ENCODE assay signal across 8 cellular contexts in genomic region chr16:35391328-35391727, GRCh38.
DNase-seq lines count a peak whose midpoint lies in the region; ATAC-seq, FAIRE-seq and TF ChIP-seq lines count a peak whose summit lies in the region.

No MANE protein-coding gene starts in this region.

- H3K9me3 Mint-ChIP-seq in activated CD8-positive, alpha-beta T cell treated with anti-CD3 and anti-CD28 coated beads, Interleukin-2, amount 10 ng/mL, durations not matched to agents 7 days and 5 days (ENCODE audit: insufficient read depth): peaks cover 20% of the 10 kb centered on the region

- H3K4me3 ChIP-seq in keratinocyte (ENCODE audit: control insufficient read depth in 2 of 3, extremely low read depth in 1 of 3, insufficient read depth in 2 of 3, low read depth in 1 of 3, low read length in 3 of 3): no peak overlapping the region

- no peak for ATAC-seq in activated CD8-positive, alpha-beta T cell treated with anti-CD3 and anti-CD28 coated beads, Interleukin-2, amount 10 ng/mL, durations not matched to agents 7 days and 5 days
- ATAC-seq in HG02678 (IDR thresholded peaks at IDR 0.05; ENCODE audit: unreplicated experiment): no peak
- no peak for ATAC-seq in HG02981 (IDR thresholded peaks at IDR 0.05; ENCODE audit: unreplicated experiment)

- CTCF ChIA-PET in activated CD8-positive, alpha-beta T cell treated with anti-CD3 and anti-CD28 coated beads, Interleukin-2, amount 10 ng/mL, durations not matched to agents 7 days and 5 days (lab: Charles Lee): no interaction called here

- no peaks in the 10 kb centered on the region for H3K79me2 ChIP-seq in keratinocyte (ENCODE audit: control insufficient read depth, insufficient read depth, low read length)

- peaks cover 5% of the 10 kb centered on the region for H3K4me1 ChIP-seq in keratinocyte (ENCODE audit: control insufficient read depth, extremely low read depth, insufficient read depth, low read length)

- dilution Hi-C loops in keratinocyte (cut with MboI; ENCODE audit: extremely low pct_ligation_motif_present, low sequenced_read_pairs): no loop called here

- DNase-seq in SKM-1 treated with dmso at 0.1 percent for 144 hours (lab: John Stamatoyannopoulos, UW; ENCODE audit: unreplicated experiment) (peak; percentile 30), SKM-1 (lab: John Stamatoyannopoulos, UW; ENCODE audit: unreplicated experiment) (no peak), NCI-H1105 (lab: John Stamatoyannopoulos, UW) (peak; percentile 10), keratinocyte (ENCODE audit: low read depth, low spot score) (peak; percentile 55), NCI-H226 (no peak)
- peak; percentile 30 for DNase-seq in activated CD8-positive, alpha-beta T cell treated with anti-CD3 and anti-CD28 coated beads, Interleukin-2, amount 10 ng/mL, durations not matched to agents 7 days and 5 days

- no peaks in the 10 kb centered on the region for H3K9me3 ChIP-seq in keratinocyte (ENCODE audit: control insufficient read depth, low read depth, low read length)

- H3K27me3 ChIP-seq in keratinocyte (ENCODE audit: control insufficient read depth, extremely low read depth, insufficient read depth, low read length): no peaks in the 10 kb centered on the region

- H3K36me3 Mint-ChIP-seq in activated CD8-positive, alpha-beta T cell treated with anti-CD3 and anti-CD28 coated beads, Interleukin-2, amount 10 ng/mL, durations not matched to agents 7 days and 5 days (ENCODE audit: low read depth): no peaks in the 10 kb centered on the region

- no peaks in the 10 kb centered on the region for H3K27me3 Mint-ChIP-seq in activated CD8-positive, alpha-beta T cell treated with anti-CD3 and anti-CD28 coated beads, Interleukin-2, amount 10 ng/mL, durations not matched to agents 7 days and 5 days (ENCODE audit: low read depth)

- H2AFZ ChIP-seq in keratinocyte (ENCODE audit: control insufficient read depth, low read length): no peak overlapping the region

- no peaks in the 10 kb centered on the region for H3K4me1 Mint-ChIP-seq in activated CD8-positive, alpha-beta T cell treated with anti-CD3 and anti-CD28 coated beads, Interleukin-2, amount 10 ng/mL, durations not matched to agents 7 days and 5 days (ENCODE audit: low read depth)

- H3K9me1 ChIP-seq in keratinocyte (ENCODE audit: control insufficient read depth, extremely low read depth, insufficient read depth, low read length): no peaks in the 10 kb centered on the region

- peak; percentile 72 to 85 (median 80) for TF ChIP-seq CTCF in keratinocyte (optimal IDR thresholded peaks at IDR 0.05 in 1 of 3, IDR thresholded peaks at IDR 0.05 in 1 of 3, conservative IDR thresholded peaks at IDR 0.05 in 1 of 3; ENCODE audit: extremely low read depth in 1 of 3, insufficient read depth in 2 of 3, low read length in 3 of 3)

- POLR2A ChIA-PET in activated CD8-positive, alpha-beta T cell treated with anti-CD3 and anti-CD28 coated beads, Interleukin-2, amount 10 ng/mL, durations not matched to agents 7 days and 5 days (lab: Charles Lee): no interaction called here

- no peak overlapping the region for H3K4me3 Mint-ChIP-seq in activated CD8-positive, alpha-beta T cell treated with anti-CD3 and anti-CD28 coated beads, Interleukin-2, amount 10 ng/mL, durations not matched to agents 7 days and 5 days

- no peak overlapping the region for H3K27ac ChIP-seq in keratinocyte (ENCODE audit: control insufficient read depth, insufficient read depth, low read length)

- H3K36me3 ChIP-seq in keratinocyte (ENCODE audit: control insufficient read depth in 2 of 2, extremely low read depth in 1 of 2, insufficient read depth in 2 of 2, low read length in 2 of 2): no peaks in the 10 kb centered on the region

- no peak overlapping the region for H3K4me2 ChIP-seq in keratinocyte (ENCODE audit: control insufficient read depth, extremely low read depth, insufficient read depth, low read depth, low read length)

- FAIRE-seq in keratinocyte (lab: Jason Lieb, UNC): peak; percentile 58

- no peaks in the 10 kb centered on the region for H4K20me1 ChIP-seq in keratinocyte (ENCODE audit: control insufficient read depth, extremely low read depth, insufficient read depth, low read length)

- no peak overlapping the region for H3K9ac ChIP-seq in keratinocyte (ENCODE audit: control insufficient read depth, extremely low read depth, insufficient read depth, low read length)

- H3K27ac Mint-ChIP-seq in activated CD8-positive, alpha-beta T cell treated with anti-CD3 and anti-CD28 coated beads, Interleukin-2, amount 10 ng/mL, durations not matched to agents 7 days and 5 days: no peak overlapping the region

Comparison
In these comparisons a context has a peak if more than half of its experiments do, and no peak if none do; other contexts are left out.
1. DNase-seq: peak in SKM-1 treated with dmso at 0.1 percent for 144 hours (single experiment), NCI-H1105 (single experiment), activated CD8-positive, alpha-beta T cell treated with anti-CD3 and anti-CD28 coated beads, Interleukin-2, amount 10 ng/mL, durations not matched to agents 7 days and 5 days (single experiment) and keratinocyte (single experiment); none in SKM-1 (single experiment) and NCI-H226 (single experiment).